9 cellular contexts compared by ENCODE assay signal in the genomic region with DNA sequence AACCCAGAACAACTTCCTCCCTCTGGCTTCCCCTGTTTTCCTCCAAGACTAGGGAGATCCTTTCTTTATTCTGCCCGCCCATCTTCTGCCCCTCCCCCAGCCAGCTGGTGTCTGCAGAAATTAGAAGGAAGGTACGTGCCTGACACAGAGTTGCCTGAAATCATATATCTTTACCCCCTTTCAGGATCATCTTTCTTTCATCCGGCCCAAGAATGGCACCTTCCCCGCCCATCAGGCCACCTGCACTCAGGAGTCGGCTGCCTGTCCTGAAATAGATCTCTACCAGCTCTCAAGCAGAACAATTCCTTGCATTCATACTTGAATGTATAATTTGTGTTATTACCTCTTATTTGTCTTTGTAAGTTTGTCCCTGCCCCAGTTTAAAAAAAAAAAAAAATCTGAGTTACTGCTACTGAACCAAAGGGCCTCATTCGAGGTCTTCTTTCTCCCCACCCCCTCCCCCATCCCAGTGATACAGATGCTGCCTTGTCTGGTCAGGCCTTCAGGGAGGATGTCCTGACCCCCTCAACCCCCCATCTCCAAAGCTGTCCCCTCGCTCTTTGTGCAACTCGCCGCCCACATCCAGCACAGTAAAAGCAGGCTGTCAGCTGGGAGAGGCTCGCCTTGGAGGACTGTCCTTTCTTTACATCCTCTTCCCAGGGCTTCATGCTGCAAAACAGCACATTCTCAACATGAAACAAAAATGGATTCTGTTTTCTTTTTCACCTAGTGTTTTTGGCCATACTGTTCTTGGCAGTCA.
DNase-seq lines count a peak whose midpoint lies in the region; ATAC-seq, FAIRE-seq and TF ChIP-seq lines count a peak whose summit lies in the region.
"Had no signal": no experiment of that assay in that cellular context is flagged by ENCODE, and none has a peak within 500 bp of the region (broad histone marks: within the 10 kb centered on the region; RNA-seq: fewer than 3 reads in every experiment).

No MANE protein-coding gene starts in this region.

- peaks cover 0 to 28% (median 0%) of the 10 kb centered on the region in 11 experiments; a peak in 8 of 22 replicates for H3K36me3 ChIP-seq in BLaER1 treated with 17β-estradiol and CSF1 and Interleukin-3, amounts not matched to agents 10 nM and 100 nM
- no peaks in the 10 kb centered on the region for H3K36me3 ChIP-seq in endothelial cell of umbilical vein (ENCODE audit: control insufficient read depth in 2 of 2, extremely low read depth in 1 of 2, insufficient read depth in 2 of 2, low read length in 2 of 2)

- CTCF ChIA-PET in endothelial cell of umbilical vein (lab: Charles Lee), result interaction anchor here (0.9 to 2.8 kb wide), 5 partner anchors 12 to 131 kb away, joined by 3 to 14 read pairs (median 4); no protein-coding TSS in a partner anchor

- H3K9me3 Mint-ChIP-seq in activated naive CD4-positive, alpha-beta T cell treated with anti-CD3 and anti-CD28 coated beads, Interleukin-2, amount 50 U/mL, for 72 hours, result no peaks in the 10 kb centered on the region

- H3K27me3 ChIP-seq in BLaER1 treated with 17β-estradiol and CSF1 and Interleukin-3, amounts not matched to agents 10 nM and 100 nM, result no peaks in the 10 kb centered on the region
- H3K27me3 ChIP-seq in endothelial cell of umbilical vein (ENCODE audit: control insufficient read depth in 2 of 2, insufficient read depth in 2 of 2, low read length in 2 of 2), result no peaks in the 10 kb centered on the region

- intact Hi-C loops in endothelial cell of umbilical vein (cut with micrococcal nuclease), result no loop called here

- no peak overlapping the region for H3K4me3 ChIP-seq in BLaER1 treated with 17β-estradiol and CSF1 and Interleukin-3, amounts not matched to agents 10 nM and 100 nM
- H3K4me3 ChIP-seq in endothelial cell of umbilical vein (replicated peaks in 1 of 3; ENCODE audit: insufficient read depth in 1 of 3, low read depth in 1 of 3, low read length in 3 of 3), result no peak overlapping the region

- ATAC-seq in HG02870 (IDR thresholded peaks at IDR 0.05; ENCODE audit: unreplicated experiment), result no peak
- no peak for ATAC-seq in activated naive CD4-positive, alpha-beta T cell treated with anti-CD3 and anti-CD28 coated beads, Interleukin-2, amount 50 U/mL, for 72 hours

- peak; percentile 43 for DNase-seq in NCI-H524 treated with DMSO at 0.1 percent for 48 hours (lab: John Stamatoyannopoulos, UW)
- DNase-seq in endothelial cell of umbilical vein (ENCODE audit: low read depth, low spot score), result no peak
- DNase-seq in occipital lobe (lab: John Stamatoyannopoulos, UW), result peak; percentile 15
- no peak for DNase-seq in NCI-H1048 (lab: John Stamatoyannopoulos, UW)
- DNase-seq in activated naive CD4-positive, alpha-beta T cell treated with anti-CD3 and anti-CD28 coated beads, Interleukin-2, amount 50 U/mL, for 72 hours (ENCODE audit: low spot score in 2 of 2), result no peak
- DNase-seq in DMS114 treated with DMSO at 0.1 percent for 48 hours (lab: John Stamatoyannopoulos, UW; ENCODE audit: unreplicated experiment), result no peak

- no peaks in the 10 kb centered on the region for H3K79me2 ChIP-seq in endothelial cell of umbilical vein (ENCODE audit: control insufficient read depth, insufficient read depth, low read length)

- TF ChIP-seq CTCF in endothelial cell of umbilical vein (IDR thresholded peaks at IDR 0.05; ENCODE audit: extremely low read depth in 1 of 2, insufficient read depth in 1 of 2, low read depth in 1 of 2, low read length in 2 of 2), result no peak

- peaks cover 0 to 19% (median 5%) of the 10 kb centered on the region in 11 experiments; a peak in 14 of 22 replicates for H3K9me3 ChIP-seq in BLaER1 treated with 17β-estradiol and CSF1 and Interleukin-3, amounts not matched to agents 10 nM and 100 nM (replicated peaks in 1 of 11)
- H3K9me3 ChIP-seq in endothelial cell of umbilical vein (replicated peaks; ENCODE audit: control insufficient read depth, insufficient read depth, low read length), result no peaks in the 10 kb centered on the region

- H3K27ac ChIP-seq in BLaER1 treated with 17β-estradiol and CSF1 and Interleukin-3, amounts not matched to agents 10 nM and 100 nM, result 0 out of 22 replicates have a peak overlapping the region, but pooled peaks of 1 of the 11 experiments have one; percentile 17
- H3K27ac ChIP-seq in endothelial cell of umbilical vein (ENCODE audit: insufficient read depth, low read depth, low read length), result peak overlapping the region; percentile 87

- H3K36me3 Mint-ChIP-seq in activated naive CD4-positive, alpha-beta T cell treated with anti-CD3 and anti-CD28 coated beads, Interleukin-2, amount 50 U/mL, for 72 hours, result no peaks in the 10 kb centered on the region

- H3K9ac ChIP-seq in BLaER1 treated with 17β-estradiol and CSF1 and Interleukin-3, amounts not matched to agents 10 nM and 100 nM, result no peak overlapping the region
- H3K9ac ChIP-seq in endothelial cell of umbilical vein (replicated peaks; ENCODE audit: extremely low read depth, insufficient read depth, low read length), result peak overlapping the region; percentile 54

- POLR2A ChIA-PET in endothelial cell of umbilical vein (lab: Charles Lee), result no interaction called here

- no peak overlapping the region for H2AFZ ChIP-seq in endothelial cell of umbilical vein (ENCODE audit: low read depth, low read length)

- no peak for FAIRE-seq in endothelial cell of umbilical vein (lab: Jason Lieb, UNC)
- FAIRE-seq: D721Med had no signal

- peak overlapping the region in 1 of 2 donors; percentile 24 for H3K27ac Mint-ChIP-seq in activated naive CD4-positive, alpha-beta T cell treated with anti-CD3 and anti-CD28 coated beads, Interleukin-2, amount 50 U/mL, for 72 hours

- H3K4me2 ChIP-seq in BLaER1 treated with 17β-estradiol and CSF1 and Interleukin-3, amounts not matched to agents 10 nM and 100 nM, result peak overlapping the region; percentile 43 to 82 (median 68)
- H3K4me2 ChIP-seq in endothelial cell of umbilical vein (ENCODE audit: insufficient read depth, low read length), result peak overlapping the region; percentile 82

- H4K20me1 ChIP-seq in BLaER1 treated with 17β-estradiol and CSF1 and Interleukin-3, amounts not matched to agents 10 nM and 100 nM, result peaks cover 0 to 52% (median 6%) of the 10 kb centered on the region in 11 experiments; a peak in 10 of 22 replicates
- H4K20me1 ChIP-seq in endothelial cell of umbilical vein (replicated peaks; ENCODE audit: control insufficient read depth, extremely low read depth, insufficient read depth, low read length), result no peaks in the 10 kb centered on the region

- H3K9me1 ChIP-seq in endothelial cell of umbilical vein (replicated peaks; ENCODE audit: control insufficient read depth, extremely low read depth, insufficient read depth, low read length), result no peaks in the 10 kb centered on the region

- H3K4me1 ChIP-seq in BLaER1 treated with 17β-estradiol and CSF1 and Interleukin-3, amounts not matched to agents 10 nM and 100 nM, result peaks cover 31 to 59% (median 41%) of the 10 kb centered on the region in 10 experiments
- H3K4me1 ChIP-seq in endothelial cell of umbilical vein (ENCODE audit: control insufficient read depth, extremely low read depth, insufficient read depth, low read length), result peaks cover 43% of the 10 kb centered on the region

- dilution Hi-C loops in endothelial cell of umbilical vein (cut with MboI; ENCODE audit: extremely low pct_ligation_motif_present, low sequenced_read_pairs), result no loop called here

- TF ChIP-seq POLR2A in endothelial cell of umbilical vein (IDR thresholded peaks at IDR 0.05; ENCODE audit: low read depth, low read length), result no peak

- BruUV-seq in endothelial cell of umbilical vein (replicated peaks; lab: Mats Ljungman, UMichigan), result no TSS peak

TF ChIP-seq in endothelial cell of umbilical vein, 7 proteins besides CTCF, POLR2A, EP300 and RAD21:
- peak; percentile 3 for TF ChIP-seq FOS (IDR thresholded peaks at IDR 0.05; ENCODE audit: borderline replicate concordance, insufficient read depth, low read length)
- TF ChIP-seq, protein P1, sequence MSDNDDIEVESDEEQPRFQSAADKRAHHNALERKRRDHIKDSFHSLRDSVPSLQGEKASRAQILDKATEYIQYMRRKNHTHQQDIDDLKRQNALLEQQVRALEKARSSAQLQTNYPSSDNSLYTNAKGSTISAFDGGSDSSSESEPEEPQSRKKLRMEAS (IDR thresholded peaks at IDR 0.05; ENCODE audit: insufficient read depth, insufficient read length), result no peak

Comparison
In these comparisons a context has a peak if more than half of its experiments do, and no peak if none do; other contexts are left out.
1. DNase-seq: peak in NCI-H524 treated with DMSO at 0.1 percent for 48 hours (single experiment) and occipital lobe (single experiment); none in endothelial cell of umbilical vein (single experiment), NCI-H1048 (single experiment), activated naive CD4-positive, alpha-beta T cell treated with anti-CD3 and anti-CD28 coated beads, Interleukin-2, amount 50 U/mL, for 72 hours (0 of 2) and DMS114 treated with DMSO at 0.1 percent for 48 hours (single experiment).